ENCODE assay signal across 18 cellular contexts in the genomic region with DNA sequence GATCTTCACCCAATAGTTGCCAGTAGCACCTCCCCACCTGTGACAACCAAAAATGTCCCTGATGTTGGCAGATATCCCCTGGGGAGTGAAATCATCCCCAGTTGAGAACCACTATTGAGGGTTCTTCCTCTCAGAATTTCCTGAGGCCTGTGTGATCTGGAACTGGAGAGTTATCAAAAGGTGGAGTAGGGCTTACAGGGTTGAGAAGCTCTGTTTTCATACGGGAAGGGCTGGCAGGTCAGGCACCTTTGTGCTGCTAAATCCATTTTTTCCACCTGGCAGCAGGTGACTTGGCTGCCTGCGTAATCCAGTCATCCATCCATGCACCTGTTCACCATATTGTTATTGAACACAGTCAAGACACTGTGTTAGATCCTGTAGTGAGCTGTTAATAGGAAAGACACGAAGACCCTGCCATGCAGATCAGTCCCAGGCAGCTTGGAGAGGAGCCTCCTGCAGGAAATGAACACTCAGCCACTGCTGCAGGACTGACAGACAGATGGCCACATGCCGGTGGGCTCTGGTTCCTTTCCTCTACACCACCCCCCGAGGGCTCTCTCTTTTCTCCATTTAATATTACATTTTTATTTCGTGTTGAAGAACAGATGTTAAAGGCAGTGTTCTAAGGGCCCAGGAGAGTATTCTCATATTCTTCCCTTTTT. TPM values are rescaled to one million over a fixed set of nuclear protein-coding genes. Genes with fewer than 3 reads are reported as not detected.
DNase-seq lines count a peak whose midpoint lies in the region; ATAC-seq, FAIRE-seq and TF ChIP-seq lines count a peak whose summit lies in the region.
"Had no signal": no experiment of that assay in that cellular context is flagged by ENCODE, and none has a peak within 500 bp of the region (broad histone marks: within the 10 kb centered on the region; RNA-seq: fewer than 3 reads in every experiment).

No MANE protein-coding gene starts in this region.

- H3K9me3 ChIP-seq in MM.1S (replicated peaks; ENCODE audit: insufficient read depth, low read length) (no peaks in the 10 kb centered on the region), endodermal cell (ENCODE audit: control insufficient read depth, low read length) (peaks cover 15% of the 10 kb centered on the region), kidney (ENCODE audit: control insufficient read depth in 1 of 2, low read length in 2 of 2) (no peaks in the 10 kb centered on the region)

- ATAC-seq in stimulated activated naive CD8-positive, alpha-beta T cell treated with anti-CD3 and anti-CD28 coated beads, Interleukin-15, amount 100 ng/mL, for 72 hours: no peak

- H3K27ac Mint-ChIP-seq in endodermal cell (no peak overlapping the region), endothelial cell (ENCODE audit: unreplicated experiment) (no peak overlapping the region)
- H3K27ac Mint-ChIP-seq in stimulated activated naive CD8-positive, alpha-beta T cell treated with anti-CD3 and anti-CD28 coated beads, Interleukin-15, amount 100 ng/mL, for 72 hours: peak overlapping the region in 1 of 2 donors; percentile 65

- peaks cover 41% of the 10 kb centered on the region for H3F3A ChIP-seq in MM.1S (ENCODE audit: insufficient read depth, low read length)

- peaks cover 99% of the 10 kb centered on the region for H3K79me2 ChIP-seq in MM.1S (ENCODE audit: low read length)

- H3K9me2 ChIP-seq in MM.1S (replicated peaks; ENCODE audit: insufficient read depth, low read length): no peaks in the 10 kb centered on the region

- no peak for FAIRE-seq in kidney (lab: Jason Lieb, UNC)
- FAIRE-seq: H54 had no signal

- H3K27ac ChIP-seq in MM.1S (ENCODE audit: low read length) (peak overlapping the region; percentile 59; the same call in 1 of the 2 replicates), endodermal cell (ENCODE audit: low read depth, low read length) (no peak overlapping the region), kidney (ENCODE audit: low read depth in 2 of 2, low read length in 2 of 2) (no peak overlapping the region)
- H3K27ac ChIP-seq: VCaP had no signal

- intact Hi-C loops in kidney (cut with DNase I): no loop called here

- H3K4me1 ChIP-seq in MM.1S (ENCODE audit: low read length) (peaks cover 67% of the 10 kb centered on the region), endodermal cell (ENCODE audit: control insufficient read depth, insufficient read depth, low read length) (no peaks in the 10 kb centered on the region), kidney (ENCODE audit: control insufficient read depth in 1 of 2, insufficient read depth in 1 of 2, low read depth in 1 of 2, low read length in 2 of 2) (peaks cover 7 to 10% of the 10 kb centered on the region in 2 donors)

- peak; percentile 58 for DNase-seq in activated CD8-positive, alpha-beta memory T cell treated with anti-CD3 and anti-CD28 coated beads for 24 hours
- DNase-seq in activated CD8-positive, alpha-beta memory T cell treated with anti-CD3 and anti-CD28 coated beads, Interleukin-2, amount 50 U/mL, for 48 hours: no peak
- DNase-seq in MM.1S (no peak), endodermal cell (peak; percentile 49), kidney (no peak), NCI-H510A (lab: John Stamatoyannopoulos, UW) (no peak), endothelial cell (ENCODE audit: low spot score) (no peak)
- DNase-seq in stimulated activated naive CD8-positive, alpha-beta T cell treated with anti-CD3 and anti-CD28 coated beads, Interleukin-15, amount 100 ng/mL, for 72 hours: no peak
- DNase-seq: 8988T; activated naive CD4-positive, alpha-beta T cell treated with Interleukin-2 at 50 U/mL for 16 hours; DND-41; MV-4-11; naive thymus-derived CD4-positive, alpha-beta T cell; NCI-H2081 treated with DMSO at 0.1 percent for 48 hours; NCI-H526 had no signal

- H3K27me3 ChIP-seq in MM.1S (replicated peaks; ENCODE audit: insufficient read depth, low read length) (no peaks in the 10 kb centered on the region), endodermal cell (ENCODE audit: control insufficient read depth, insufficient read depth, low read length, poor library complexity, severe bottlenecking) (no peaks in the 10 kb centered on the region)

- TF ChIP-seq CTCF in MM.1S (IDR thresholded peaks at IDR 0.05; ENCODE audit: low read length) (no peak), endodermal cell (conservative IDR thresholded peaks at IDR 0.05) (no peak), kidney (IDR thresholded peaks at IDR 0.05; ENCODE audit: borderline replicate concordance, extremely low read depth, insufficient read depth) (no peak), endothelial cell (IDR thresholded peaks at IDR 0.05; ENCODE audit: unreplicated experiment) (no peak)

- 68 to 74% methylated on average over 2 to 6 of the region's 6 CpGs for WGBS in endodermal cell (ENCODE audit: insufficient coverage in 1 of 2, insufficient read length in 1 of 2), 2 experiments

- H3K9me3 Mint-ChIP-seq in endodermal cell: peaks cover 40% of the 10 kb centered on the region
- H3K9me3 Mint-ChIP-seq in stimulated activated naive CD8-positive, alpha-beta T cell treated with anti-CD3 and anti-CD28 coated beads, Interleukin-15, amount 100 ng/mL, for 72 hours: no peaks in the 10 kb centered on the region
- H3K9me3 Mint-ChIP-seq in endothelial cell (ENCODE audit: unreplicated experiment): peaks cover 4% of the 10 kb centered on the region

- H3K9ac ChIP-seq in MM.1S (ENCODE audit: low read length): peak overlapping the region; percentile 13; the same call in 1 of the 2 replicates
- H3K9ac ChIP-seq in endodermal cell (ENCODE audit: extremely low read depth, low read length, poor library complexity, severe bottlenecking): no peak overlapping the region
- no peak overlapping the region for H3K9ac ChIP-seq in kidney (ENCODE audit: low read length in 2 of 2)

- H3K4me1 Mint-ChIP-seq in endodermal cell (peaks cover 24% of the 10 kb centered on the region), endothelial cell (ENCODE audit: unreplicated experiment) (peaks cover 16% of the 10 kb centered on the region)
- H3K4me1 Mint-ChIP-seq in stimulated activated naive CD8-positive, alpha-beta T cell treated with anti-CD3 and anti-CD28 coated beads, Interleukin-15, amount 100 ng/mL, for 72 hours: peaks cover 6% of the 10 kb centered on the region

- H3K4me3 Mint-ChIP-seq in endodermal cell (no peak overlapping the region), endothelial cell (ENCODE audit: unreplicated experiment) (no peak overlapping the region)
- H3K4me3 Mint-ChIP-seq in stimulated activated naive CD8-positive, alpha-beta T cell treated with anti-CD3 and anti-CD28 coated beads, Interleukin-15, amount 100 ng/mL, for 72 hours: peak overlapping the region; percentile 19 to 59

- H3K36me3 Mint-ChIP-seq in endodermal cell (ENCODE audit: low read depth) (no peaks in the 10 kb centered on the region), endothelial cell (ENCODE audit: low read depth, unreplicated experiment) (peaks cover 5% of the 10 kb centered on the region)
- H3K36me3 Mint-ChIP-seq: brain had no signal

- H3K4me3 ChIP-seq in MM.1S (ENCODE audit: low read length) (no peak overlapping the region), endodermal cell (ENCODE audit: low read length) (no peak overlapping the region), kidney (ENCODE audit: low read length in 2 of 2) (no peak overlapping the region)

- H3K27me3 Mint-ChIP-seq in endodermal cell (ENCODE audit: insufficient read depth): peaks cover 2% of the 10 kb centered on the region
- H3K27me3 Mint-ChIP-seq in stimulated activated naive CD8-positive, alpha-beta T cell treated with anti-CD3 and anti-CD28 coated beads, Interleukin-15, amount 100 ng/mL, for 72 hours: no peaks in the 10 kb centered on the region
- peaks cover 13% of the 10 kb centered on the region for H3K27me3 Mint-ChIP-seq in endothelial cell (ENCODE audit: unreplicated experiment)
- H3K27me3 Mint-ChIP-seq: naive thymus-derived CD4-positive, alpha-beta T cell had no signal

- H4K20me1 ChIP-seq in MM.1S (ENCODE audit: insufficient read depth, low read length): no peaks in the 10 kb centered on the region

- H3K36me3 ChIP-seq in MM.1S (replicated peaks; ENCODE audit: insufficient read depth, low read length) (no peaks in the 10 kb centered on the region), endodermal cell (ENCODE audit: control insufficient read depth, insufficient read depth, low read length) (no peaks in the 10 kb centered on the region), kidney (ENCODE audit: control insufficient read depth in 1 of 2, insufficient read depth in 2 of 2, low read length in 2 of 2) (no peaks in the 10 kb centered on the region)

- no peak overlapping the region for H2AFZ ChIP-seq in MM.1S (ENCODE audit: low read length)

- H3K4me2 ChIP-seq in MM.1S (ENCODE audit: low read depth, low read length): peak overlapping the region; percentile 64

RNA-seq across cellular contexts. Expression of a gene that starts 5.4 kb away (rescaled TPM):
- total RNA-seq in endodermal cell (10 to 100 TPM; 33.5 to 35.4 TPM), kidney (60.7 TPM), endothelial cell (ENCODE audit: unreplicated experiment) (57.3 TPM)
- 41.4 TPM for polyA plus RNA-seq in endodermal cell (2013, experiment 1 of 2)
- polyA plus RNA-seq in endodermal cell (2013, experiment 2 of 2): 38.1 TPM
- polyA plus RNA-seq in kidney (ENCODE audit: insufficient read depth, low read depth, low replicate concordance): 24.0 TPM

Comparison
In these comparisons a context has a peak if more than half of its experiments do, and no peak if none do; other contexts are left out.
1. DNase-seq: peak in activated CD8-positive, alpha-beta memory T cell treated with anti-CD3 and anti-CD28 coated beads for 24 hours (single experiment) and endodermal cell (single experiment); none in activated CD8-positive, alpha-beta memory T cell treated with anti-CD3 and anti-CD28 coated beads, Interleukin-2, amount 50 U/mL, for 48 hours (single experiment), MM.1S (single experiment), stimulated activated naive CD8-positive, alpha-beta T cell treated with anti-CD3 and anti-CD28 coated beads, Interleukin-15, amount 100 ng/mL, for 72 hours (0 of 2), kidney (single experiment), NCI-H510A (single experiment) and endothelial cell (single experiment).
2. H3K4me3 Mint-ChIP-seq: peak in stimulated activated naive CD8-positive, alpha-beta T cell treated with anti-CD3 and anti-CD28 coated beads, Interleukin-15, amount 100 ng/mL, for 72 hours (2 of 2); none in endodermal cell (single experiment) and endothelial cell (single experiment).